In genomic region chr12:65169311-65170244, GRCh38 we compare ENCODE assay signal across 1 cellular context.
TF ChIP-seq lines count a peak whose summit lies in the region.

Gene LEMD3, plus strand, starts transcription at chr12:65169583. Its CDS starts 14 bp downstream, at chr12:65169597.

TF ChIP-seq in GM23338, 12 proteins besides CTCF, POLR2A, EP300 and RAD21 (continued from another document):
- TF ChIP-seq REST (IDR thresholded peaks at IDR 0.05; ENCODE audit: unreplicated experiment), result no peak
- TF ChIP-seq STAT1 (IDR thresholded peaks at IDR 0.05; ENCODE audit: unreplicated experiment), result no peak
- TF ChIP-seq CREB1 (CRISPR knock-in tag; IDR thresholded peaks at IDR 0.05; ENCODE audit: low read depth), result peak; percentile 95
- no peak for TF ChIP-seq EZH2phosphoT487 (IDR thresholded peaks at IDR 0.05; ENCODE audit: unreplicated experiment)
